In the genomic region with DNA sequence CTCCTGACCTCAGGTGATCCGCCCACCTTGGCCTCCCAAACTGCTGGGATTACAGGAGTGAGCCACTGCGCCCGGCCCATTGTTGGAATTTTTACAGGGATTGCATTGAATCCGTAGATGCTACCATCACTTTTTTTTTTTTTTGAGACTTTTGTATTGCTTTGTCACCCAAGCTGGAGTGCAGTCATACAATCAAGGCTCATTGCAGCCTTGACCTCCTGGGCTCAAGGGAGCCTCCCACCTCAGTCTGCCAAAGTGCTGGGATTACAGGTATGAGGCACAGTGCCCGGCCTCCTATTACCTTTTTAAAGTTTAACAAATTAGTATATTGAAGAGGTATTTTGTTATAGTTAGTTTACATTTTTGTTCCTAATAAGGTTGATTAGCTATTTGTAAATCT, we compare ENCODE assay signal across 31 cellular contexts.
"Had no signal": no experiment of that assay in that cellular context is flagged by ENCODE, and none has a peak within 500 bp of the region (broad histone marks: within the 10 kb centered on the region; RNA-seq: fewer than 3 reads in every experiment).

No MANE protein-coding gene starts in this region.

- H3K9me3 Mint-ChIP-seq: activated CD4-positive, alpha-beta memory T cell treated with anti-CD3 and anti-CD28 coated beads for 36 hours; activated CD4-positive, alpha-beta T cell treated with anti-CD3 and anti-CD28 coated beads, Interleukin-2, amount 10 ng/mL, durations not matched to agents 24 days and 14 days; activated naive CD4-positive, alpha-beta T cell treated with anti-CD3 and anti-CD28 coated beads, Interleukin-2, amount 10 ng/mL, durations not matched to agents 7 days and 5 days; activated naive CD4-positive, alpha-beta T cell treated with anti-CD3 and anti-CD28 coated beads, Interleukin-2, amount 50 U/mL, for 72 hours; activated naive CD8-positive, alpha-beta T cell treated with anti-CD3 and anti-CD28 coated beads, Interleukin-2, amount 10 ng/mL, durations not matched to agents 7 days and 5 days; activated T-helper 1 cell treated with anti-CD3 and anti-CD28 coated beads, Interleukin-12 subunit alpha, Interleukin-12 subunit beta, Interleukin-2, Interleukin-4 antibody, amounts not matched to agents 30 ng/mL and 10 ng/mL and 1 ng/mL, durations not matched to agents 14 hours and 24 hours and 36 hours; activated T-helper 2 cell treated with anti-CD3 and anti-CD28 coated beads, Interferon-gamma antibody, Interleukin-2, Interleukin-4, amounts not matched to agents 10 μg/mL and 5 μg/mL and 100 μg/mL, durations not matched to agents 14 hours and 24 hours and 36 hours; central memory CD8-positive, alpha-beta T cell; dendritic cell treated with granulocyte-macrophage colony-stimulating factor and Interleukin-4, amounts not matched to agents 40 ng/mL and 50 ng/mL, for 4 days had no signal

- H3K4me3 Mint-ChIP-seq: activated CD4-positive, alpha-beta memory T cell treated with anti-CD3 and anti-CD28 coated beads for 36 hours; activated CD4-positive, alpha-beta T cell treated with anti-CD3 and anti-CD28 coated beads for 36 hours; activated CD4-positive, alpha-beta T cell treated with anti-CD3 and anti-CD28 coated beads, Interleukin-2, amount 10 ng/mL, durations not matched to agents 24 days and 14 days; activated CD8-positive, alpha-beta memory T cell treated with anti-CD3 and anti-CD28 coated beads, Interleukin-2, amount 10 ng/mL, durations not matched to agents 7 days and 5 days; activated CD8-positive, alpha-beta T cell treated with anti-CD3 and anti-CD28 coated beads, Interleukin-2, amount 10 ng/mL, durations not matched to agents 7 days and 5 days; activated naive CD4-positive, alpha-beta T cell treated with anti-CD3 and anti-CD28 coated beads, Interleukin-2, amount 10 ng/mL, durations not matched to agents 7 days and 5 days; activated naive CD8-positive, alpha-beta T cell treated with anti-CD3 and anti-CD28 coated beads, Interleukin-2, amount 10 ng/mL, durations not matched to agents 7 days and 5 days; activated T-helper 1 cell treated with anti-CD3 and anti-CD28 coated beads, Interleukin-12 subunit alpha, Interleukin-12 subunit beta, Interleukin-2, Interleukin-4 antibody, amounts not matched to agents 30 ng/mL and 10 ng/mL and 1 ng/mL, durations not matched to agents 14 hours and 24 hours and 36 hours; central memory CD8-positive, alpha-beta T cell; dendritic cell treated with granulocyte-macrophage colony-stimulating factor and Interleukin-4, amounts not matched to agents 40 ng/mL and 50 ng/mL, for 4 days had no signal

- H3K36me3 Mint-ChIP-seq: activated CD4-positive, alpha-beta memory T cell treated with anti-CD3 and anti-CD28 coated beads for 36 hours; activated CD8-positive, alpha-beta memory T cell treated with anti-CD3 and anti-CD28 coated beads, Interleukin-2, amount 10 ng/mL, durations not matched to agents 7 days and 5 days; activated naive CD4-positive, alpha-beta T cell treated with anti-CD3 and anti-CD28 coated beads, Interleukin-2, amount 10 ng/mL, durations not matched to agents 7 days and 5 days; activated naive CD4-positive, alpha-beta T cell treated with anti-CD3 and anti-CD28 coated beads, Interleukin-2, amount 50 U/mL, for 72 hours; activated naive CD8-positive, alpha-beta T cell treated with anti-CD3 and anti-CD28 coated beads, Interleukin-2, amount 10 ng/mL, durations not matched to agents 7 days and 5 days had no signal

- H3K4me1 Mint-ChIP-seq: activated CD8-positive, alpha-beta memory T cell treated with anti-CD3 and anti-CD28 coated beads, Interleukin-2, amount 10 ng/mL, durations not matched to agents 7 days and 5 days; central memory CD8-positive, alpha-beta T cell had no signal

- H3K27ac Mint-ChIP-seq: activated CD4-positive, alpha-beta memory T cell treated with anti-CD3 and anti-CD28 coated beads for 36 hours; activated CD4-positive, alpha-beta T cell treated with anti-CD3 and anti-CD28 coated beads for 36 hours; activated CD4-positive, alpha-beta T cell treated with anti-CD3 and anti-CD28 coated beads, Interleukin-2, amount 10 ng/mL, durations not matched to agents 24 days and 14 days; activated CD8-positive, alpha-beta memory T cell treated with anti-CD3 and anti-CD28 coated beads, Interleukin-2, amount 10 ng/mL, durations not matched to agents 7 days and 5 days; activated CD8-positive, alpha-beta T cell treated with anti-CD3 and anti-CD28 coated beads, Interleukin-2, amount 10 ng/mL, durations not matched to agents 7 days and 5 days; activated naive CD4-positive, alpha-beta T cell treated with anti-CD3 and anti-CD28 coated beads, Interleukin-2, amount 10 ng/mL, durations not matched to agents 7 days and 5 days; activated naive CD4-positive, alpha-beta T cell treated with anti-CD3 and anti-CD28 coated beads, Interleukin-2, amount 50 U/mL, for 72 hours; activated naive CD8-positive, alpha-beta T cell treated with anti-CD3 and anti-CD28 coated beads, Interleukin-2, amount 10 ng/mL, durations not matched to agents 7 days and 5 days; activated T-helper 1 cell treated with anti-CD3 and anti-CD28 coated beads, Interleukin-12 subunit alpha, Interleukin-12 subunit beta, Interleukin-2, Interleukin-4 antibody, amounts not matched to agents 30 ng/mL and 10 ng/mL and 1 ng/mL, durations not matched to agents 14 hours and 24 hours and 36 hours; activated T-helper 2 cell treated with anti-CD3 and anti-CD28 coated beads, Interferon-gamma antibody, Interleukin-2, Interleukin-4, amounts not matched to agents 10 μg/mL and 5 μg/mL and 100 μg/mL, durations not matched to agents 14 hours and 24 hours and 36 hours; dendritic cell treated with granulocyte-macrophage colony-stimulating factor and Interleukin-4, amounts not matched to agents 40 ng/mL and 50 ng/mL, for 4 days had no signal

- H3K27ac ChIP-seq: ascending aorta, brain microvascular endothelial cell, coronary artery, dorsolateral prefrontal cortex, esophagus muscularis mucosa, foreskin keratinocyte, gastrocnemius medialis had no signal

- FAIRE-seq: bronchial epithelial cell had no signal

- DNase-seq: activated CD4-positive, alpha-beta memory T cell treated with anti-CD3 and anti-CD28 coated beads for 36 hours; activated CD4-positive, alpha-beta T cell treated with anti-CD3 and anti-CD28 coated beads for 36 hours; activated CD4-positive, alpha-beta T cell treated with anti-CD3 and anti-CD28 coated beads, Interleukin-2, amount 10 ng/mL, durations not matched to agents 24 days and 14 days; activated CD4-positive, CD25-positive, alpha-beta regulatory T cell; activated CD4-positive, CD25-positive, alpha-beta regulatory T cell treated with anti-CD3 and anti-CD28 coated beads, Interleukin-2, amount 50 U/mL, for 72 hours; activated CD8-positive, alpha-beta memory T cell treated with anti-CD3 and anti-CD28 coated beads, Interleukin-2, amount 10 ng/mL, durations not matched to agents 7 days and 5 days; activated CD8-positive, alpha-beta memory T cell treated with anti-CD3 and anti-CD28 coated beads, Interleukin-2, amount 50 U/mL, for 4 hours; activated CD8-positive, alpha-beta T cell treated with anti-CD3 and anti-CD28 coated beads, Interleukin-2, amount 10 ng/mL, durations not matched to agents 7 days and 5 days; activated gamma-delta T cell; activated naive CD4-positive, alpha-beta T cell; activated naive CD4-positive, alpha-beta T cell treated with anti-CD3 and anti-CD28 coated beads, Interleukin-2, amount 10 ng/mL, durations not matched to agents 7 days and 5 days; activated naive CD8-positive, alpha-beta T cell treated with anti-CD3 and anti-CD28 coated beads, Interleukin-2, amount 10 ng/mL, durations not matched to agents 7 days and 5 days; activated T-cell treated with anti-CD3 and anti-CD28 coated beads, Interleukin-2, amount 50 U/mL, for 1 hour; activated T-cell treated with anti-CD3 and anti-CD28 coated beads, Interleukin-2, amount 50 U/mL, for 48 hours; brain microvascular endothelial cell; dorsolateral prefrontal cortex; effector memory CD4-positive, alpha-beta T cell; erythroblast; foreskin keratinocyte; gastrocnemius medialis; glutamatergic neuron; T-helper 2 cell had no signal

- H3K36me3 ChIP-seq: ascending aorta, brain microvascular endothelial cell, esophagus muscularis mucosa, gastrocnemius medialis had no signal

- H3K27me3 ChIP-seq: ascending aorta, brain microvascular endothelial cell, dorsolateral prefrontal cortex, esophagus muscularis mucosa, foreskin keratinocyte, gastrocnemius medialis had no signal

- H3K9me3 ChIP-seq: ascending aorta, esophagus muscularis mucosa, gastrocnemius medialis had no signal

- H3K4me3 ChIP-seq: ascending aorta, coronary artery, dorsolateral prefrontal cortex, esophagus muscularis mucosa, gastrocnemius medialis had no signal

- ATAC-seq: activated CD4-positive, alpha-beta T cell treated with anti-CD3 and anti-CD28 coated beads for 36 hours; activated CD8-positive, alpha-beta memory T cell treated with anti-CD3 and anti-CD28 coated beads, Interleukin-2, amount 10 ng/mL, durations not matched to agents 7 days and 5 days; activated CD8-positive, alpha-beta T cell treated with anti-CD3 and anti-CD28 coated beads, Interleukin-2, amount 10 ng/mL, durations not matched to agents 7 days and 5 days; activated naive CD4-positive, alpha-beta T cell treated with anti-CD3 and anti-CD28 coated beads, Interleukin-2, amount 50 U/mL, for 72 hours; foreskin keratinocyte; gastrocnemius medialis had no signal
